ENCODE assay signal across 16 cellular contexts in genomic region chr4:33400504-33400903, GRCh38.
DNase-seq lines count a peak whose midpoint lies in the region; ATAC-seq, FAIRE-seq and TF ChIP-seq lines count a peak whose summit lies in the region.
"Had no signal": no experiment of that assay in that cellular context is flagged by ENCODE, and none has a peak within 500 bp of the region (broad histone marks: within the 10 kb centered on the region; RNA-seq: fewer than 3 reads in every experiment).

No MANE protein-coding gene starts in this region.

- H3K4me3 Mint-ChIP-seq in H9, result no peak overlapping the region
- H3K4me3 Mint-ChIP-seq: CD4-positive, alpha-beta memory T cell had no signal

- no peak overlapping the region for H3K4me3 ChIP-seq in RWPE2 (ENCODE audit: severe bottlenecking)
- no peak overlapping the region for H3K4me3 ChIP-seq in kidney (ENCODE audit: low read length in 2 of 2)
- H3K4me3 ChIP-seq: GM23248 had no signal

- H3K27ac ChIP-seq in RWPE2 (ENCODE audit: poor library complexity, severe bottlenecking), result no peak overlapping the region
- no peak overlapping the region for H3K27ac ChIP-seq in kidney (ENCODE audit: low read depth in 2 of 2, low read length in 2 of 2)
- H3K27ac ChIP-seq in H9 (ENCODE audit: insufficient read length, low read depth, low read length), result no peak overlapping the region
- H3K27ac ChIP-seq: GM23248 had no signal

- no peak overlapping the region for H2BK120ac ChIP-seq in H9 (ENCODE audit: low read depth, low read length, poor library complexity, severe bottlenecking)

- no peak overlapping the region for H2AK5ac ChIP-seq in H9 (ENCODE audit: insufficient read length, low read length)

- H3K9me3 Mint-ChIP-seq in H9, result peaks cover 7 to 10% of the 10 kb centered on the region in 2 experiments; a peak in 4 of 5 replicates

- no peak overlapping the region for H3T11ph ChIP-seq in H9 (ENCODE audit: low read length)

- H3K36me3 ChIP-seq in RWPE2 (ENCODE audit: low read depth) (no peaks in the 10 kb centered on the region), kidney (ENCODE audit: control insufficient read depth in 1 of 2, insufficient read depth in 2 of 2, low read length in 2 of 2) (no peaks in the 10 kb centered on the region)

- H2BK5ac ChIP-seq in H9 (ENCODE audit: insufficient read length, low read length), result no peak overlapping the region

- H3K27me3 Mint-ChIP-seq in H9 (ENCODE audit: low read depth), result no peaks in the 10 kb centered on the region
- H3K27me3 Mint-ChIP-seq: CD4-positive, alpha-beta memory T cell had no signal

- no peaks in the 10 kb centered on the region for H3K79me2 ChIP-seq in H9 (ENCODE audit: insufficient read depth, low read length)

- WGBS in H9 (ENCODE audit: extremely low coverage, insufficient read length, low lambda C conversion rate), result no CpG with 5 or more reads among the region's 11 CpGs

- H2BK12ac ChIP-seq in H9 (ENCODE audit: insufficient read length, low read depth, low read length), result no peak overlapping the region

- ATAC-seq in RWPE2 (ENCODE audit: low read depth) (no peak), HG03442 (IDR thresholded peaks at IDR 0.05; ENCODE audit: unreplicated experiment) (no peak)

- no peak overlapping the region for H3K4ac ChIP-seq in H9 (ENCODE audit: low read depth, low read length)

- no peak overlapping the region for H2BK15ac ChIP-seq in H9 (ENCODE audit: low read depth, low read length)

- no peak overlapping the region for H3K4me2 ChIP-seq in H9 (ENCODE audit: insufficient read depth, insufficient read length, low read length)

- no peaks in the 10 kb centered on the region for H3K23me2 ChIP-seq in H9 (ENCODE audit: insufficient read length, low read depth, low read length, poor library complexity, severe bottlenecking)

- FAIRE-seq in kidney (lab: Jason Lieb, UNC), result no peak
- FAIRE-seq: G401.6, GM12892 had no signal

- no peaks in the 10 kb centered on the region for H3K79me1 ChIP-seq in H9 (ENCODE audit: insufficient read depth, low read depth, low read length, poor library complexity, severe bottlenecking)

- no peak overlapping the region for H2AFZ ChIP-seq in H9 (ENCODE audit: low read length)
- H2AFZ ChIP-seq: GM23248 had no signal

- H3K18ac ChIP-seq in H9 (ENCODE audit: insufficient read length, low read depth, low read length), result no peak overlapping the region

- no peak overlapping the region for H4K5ac ChIP-seq in H9 (ENCODE audit: insufficient read length, low read depth, low read length)

- TF ChIP-seq CTCF in RWPE2 (IDR thresholded peaks at IDR 0.05; ENCODE audit: poor library complexity, severe bottlenecking), result no peak
- no peak for TF ChIP-seq CTCF in kidney (IDR thresholded peaks at IDR 0.05; ENCODE audit: borderline replicate concordance, extremely low read depth, insufficient read depth)
- TF ChIP-seq CTCF in H9 (conservative IDR thresholded peaks at IDR 0.05), result no peak

- no peak overlapping the region for H3K14ac ChIP-seq in H9 (ENCODE audit: insufficient read depth, low read length)

- H3K9ac ChIP-seq in kidney (ENCODE audit: low read length in 2 of 2) (no peak overlapping the region), H9 (ENCODE audit: extremely low read depth, insufficient read length, low read length) (no peak overlapping the region)
- H3K9ac ChIP-seq: GM23248 had no signal

- no peak overlapping the region for H4K91ac ChIP-seq in H9 (ENCODE audit: insufficient read length, low read depth, low read length)

- H3K27me3 ChIP-seq in RWPE2 (ENCODE audit: insufficient read depth, poor library complexity, severe bottlenecking), result no peaks in the 10 kb centered on the region
- H3K27me3 ChIP-seq in H9 (ENCODE audit: insufficient read depth, low read length), result no peaks in the 10 kb centered on the region

- H3K4me1 ChIP-seq in RWPE2 (ENCODE audit: insufficient read depth, poor library complexity, severe bottlenecking), result no peaks in the 10 kb centered on the region
- no peaks in the 10 kb centered on the region for H3K4me1 ChIP-seq in kidney (ENCODE audit: control insufficient read depth in 1 of 2, insufficient read depth in 1 of 2, low read depth in 1 of 2, low read length in 2 of 2)
- H3K4me1 ChIP-seq in H9 (ENCODE audit: insufficient read depth, low read length), result no peaks in the 10 kb centered on the region

- H3K9me3 ChIP-seq in RWPE2 (ENCODE audit: severe bottlenecking) (no peaks in the 10 kb centered on the region), kidney (ENCODE audit: control insufficient read depth in 1 of 2, low read length in 2 of 2) (no peaks in the 10 kb centered on the region), H9 (ENCODE audit: control insufficient read depth, low read depth, low read length) (no peaks in the 10 kb centered on the region)

- H3K56ac ChIP-seq in H9 (ENCODE audit: insufficient read length, low read depth, low read length), result no peak overlapping the region

- DNase-seq in RWPE2 (ENCODE audit: low spot score), result peak; percentile 27
- DNase-seq in kidney, result peak; percentile 52
- DNase-seq in posterior vena cava (ENCODE audit: low spot score), result peak; percentile 66
- no peak for DNase-seq in NCI-H1048 (lab: John Stamatoyannopoulos, UW)
- no peak for DNase-seq in H9
- DNase-seq: C1 segment of cervical spinal cord; Calu3; CD4-positive, alpha-beta memory T cell; COR-L47; DMS153; DND-41; GM23248; HCEC 1CT had no signal

- H3K27ac Mint-ChIP-seq in H9, result no peak overlapping the region
- H3K27ac Mint-ChIP-seq: CD4-positive, alpha-beta memory T cell had no signal

- intact Hi-C loops in kidney (cut with DNase I), result no loop called here
- intact Hi-C loops in posterior vena cava (cut with DNase I), result no loop called here

- H3K23ac ChIP-seq in H9 (ENCODE audit: insufficient read length, low read depth, low read length), result no peak overlapping the region

- no peaks in the 10 kb centered on the region for H3K4me1 Mint-ChIP-seq in H9
- H3K4me1 Mint-ChIP-seq: CD4-positive, alpha-beta memory T cell had no signal

- H2BK20ac ChIP-seq in H9 (ENCODE audit: low read depth, low read length, poor library complexity, severe bottlenecking), result no peak overlapping the region

- H4K8ac ChIP-seq in H9 (replicated peaks; ENCODE audit: insufficient read length, low read depth, low read length), result no peak overlapping the region

- no peaks in the 10 kb centered on the region for H4K20me1 ChIP-seq in H9 (ENCODE audit: control insufficient read depth, insufficient read depth, insufficient read length)

- peaks cover 0 to 6% (median 4%) of the 10 kb centered on the region in 3 experiments; a peak in 2 of 7 replicates for H3K36me3 Mint-ChIP-seq in H9 (ENCODE audit: insufficient read depth in 1 of 3, low read depth in 3 of 3)
- H3K36me3 Mint-ChIP-seq: CD4-positive, alpha-beta memory T cell had no signal

Comparison
In these comparisons a context has a peak if more than half of its experiments do, and no peak if none do; other contexts are left out.
1. DNase-seq: peak in RWPE2 (single experiment), kidney (single experiment) and posterior vena cava (single experiment); none in NCI-H1048 (single experiment) and H9 (single experiment).